ENCODE assay signal across 18 cellular contexts in genomic region chr12:94951071-94951639, GRCh38.
"Had no signal": no experiment of that assay in that cellular context is flagged by ENCODE, and none has a peak within 500 bp of the region (broad histone marks: within the 10 kb centered on the region; RNA-seq: fewer than 3 reads in every experiment).

No MANE protein-coding gene starts in this region.

- DNase-seq: activated CD4-positive, alpha-beta T cell treated with anti-CD3 and anti-CD28 coated beads, Interleukin-2, amount 50 U/mL, for 48 hours; activated CD4-positive, CD25-positive, alpha-beta regulatory T cell treated with anti-CD3 and anti-CD28 coated beads, Interleukin-2, amount 50 U/mL, for 72 hours; activated naive CD4-positive, alpha-beta T cell treated with anti-CD3 and anti-CD28 coated beads for 36 hours; activated naive CD8-positive, alpha-beta T cell treated with anti-CD3 and anti-CD28 coated beads, Interleukin-2, amount 50 U/mL, for 24 hours; aorta; dorsolateral prefrontal cortex; esophagus squamous epithelium; glutamatergic neuron; lower lobe of right lung; naive B cell; posterior cingulate gyrus; retina; stimulated activated CD4-positive, alpha-beta T cell treated with anti-CD3 and anti-CD28 coated beads, Interleukin-2, amount 100 ng/mL, for 48 hours; T-cell; T-helper 9 cell; tibial artery had no signal

- H3K27ac ChIP-seq: breast epithelium, dorsolateral prefrontal cortex, lower lobe of right lung, tibial artery had no signal

- H3K36me3 ChIP-seq: breast epithelium, esophagus squamous epithelium, lower lobe of right lung, tibial artery had no signal

- H3K9me3 ChIP-seq: breast epithelium, esophagus squamous epithelium, lower lobe of right lung, tibial artery had no signal

- ATAC-seq: activated naive CD8-positive, alpha-beta T cell treated with anti-CD3 and anti-CD28 coated beads, Interleukin-2, amount 50 U/mL, for 24 hours; lower lobe of right lung; stimulated activated memory B cell treated with anti-CD40 and anti-IgM and Interleukin-4, amounts not matched to agents 10 μg/mL and 1 μg/mL and 100 μg/mL, for 72 hours; T-cell had no signal

- H3K27me3 ChIP-seq: breast epithelium, dorsolateral prefrontal cortex, esophagus squamous epithelium, tibial artery had no signal

- H3K4me3 ChIP-seq: breast epithelium, dorsolateral prefrontal cortex, esophagus squamous epithelium, lower lobe of right lung, tibial artery had no signal

- H3K4me1 ChIP-seq: breast epithelium, lower lobe of right lung, tibial artery had no signal
